16 cellular contexts compared by ENCODE assay signal in genomic region chr1:107250169-107250568, GRCh38.
A peak's percentile ranks its signal among the peaks of the same experiment; 100 is the strongest.
DNase-seq lines count a peak whose midpoint lies in the region; ATAC-seq, FAIRE-seq and TF ChIP-seq lines count a peak whose summit lies in the region.
"Had no signal": no experiment of that assay in that cellular context is flagged by ENCODE, and none has a peak within 500 bp of the region (broad histone marks: within the 10 kb centered on the region; RNA-seq: fewer than 3 reads in every experiment).

No MANE protein-coding gene starts in this region.

- DNase-seq in NCI-H2081 (lab: John Stamatoyannopoulos, UW), result peak; percentile 43 to 82
- no peak for DNase-seq in NCI-H2081 treated with DMSO at 0.1 percent for 48 hours (lab: John Stamatoyannopoulos, UW)
- peak; percentile 21 for DNase-seq in NCI-H1105 treated with DMSO at 0.1 percent for 48 hours (lab: John Stamatoyannopoulos, UW)
- DNase-seq in SHP77 treated with DMSO at 0.1 percent for 48 hours (lab: John Stamatoyannopoulos, UW), result peak; percentile 72
- peak; percentile 21 for DNase-seq in urothelium cell line (ENCODE audit: low spot score)
- no peak for DNase-seq in stimulated activated naive CD8-positive, alpha-beta T cell treated with anti-CD3 and anti-CD28 coated beads, Interleukin-15, Interleukin-2, amounts not matched to agents 100 U/mL and 50 U/mL, for 24 hours
- no peak for DNase-seq in effector memory CD8-positive, alpha-beta T cell
- no peak for DNase-seq in heart left ventricle
- DNase-seq: activated CD4-positive, alpha-beta T cell treated with anti-CD3 and anti-CD28 coated beads for 4 hours; EL; heart right ventricle; Kasumi-1; SW 1271; transverse colon had no signal

- TF ChIP-seq CTCF in heart left ventricle (IDR thresholded peaks at IDR 0.05), result no peak

- no peaks in the 10 kb centered on the region for H3K4me1 Mint-ChIP-seq in effector memory CD8-positive, alpha-beta T cell (ENCODE audit: low read depth in 2 of 2)

- no peak overlapping the region for H3K4me3 Mint-ChIP-seq in effector memory CD8-positive, alpha-beta T cell
- H3K4me3 Mint-ChIP-seq: activated T-helper 1 cell treated with anti-CD3 and anti-CD28 coated beads, Interleukin-12 subunit alpha, Interleukin-12 subunit beta, Interleukin-2, Interleukin-4 antibody, amounts not matched to agents 30 ng/mL and 10 ng/mL and 1 ng/mL, durations not matched to agents 14 hours and 24 hours and 36 hours had no signal

- WGBS in heart left ventricle, 4 donors, result 50 to 74% (median 56%) methylated on average over 1 of the region's 1 CpG

- H3K4me1 ChIP-seq in heart left ventricle, result no peaks in the 10 kb centered on the region
- H3K4me1 ChIP-seq: heart right ventricle, transverse colon had no signal

- H3K27ac Mint-ChIP-seq in effector memory CD8-positive, alpha-beta T cell, result no peak overlapping the region
- H3K27ac Mint-ChIP-seq: activated T-helper 1 cell treated with anti-CD3 and anti-CD28 coated beads, Interleukin-12 subunit alpha, Interleukin-12 subunit beta, Interleukin-2, Interleukin-4 antibody, amounts not matched to agents 30 ng/mL and 10 ng/mL and 1 ng/mL, durations not matched to agents 14 hours and 24 hours and 36 hours had no signal

- H3K27me3 Mint-ChIP-seq in effector memory CD8-positive, alpha-beta T cell, result no peaks in the 10 kb centered on the region

- FAIRE-seq in urothelium cell line (lab: Jason Lieb, UNC), result no peak
- FAIRE-seq: A204.1 had no signal

- peaks cover 0 to 1% (median 0%) of the 10 kb centered on the region in 9 donors for H3K27me3 ChIP-seq in heart left ventricle
- H3K27me3 ChIP-seq: transverse colon had no signal

- H3K4me3 ChIP-seq in heart left ventricle, result no peak overlapping the region
- H3K4me3 ChIP-seq: heart right ventricle, transverse colon had no signal

- intact Hi-C loops in heart left ventricle (cut with DNase I), result no loop called here

- H3K36me3 ChIP-seq in heart left ventricle, result no peaks in the 10 kb centered on the region
- H3K36me3 ChIP-seq: heart right ventricle, transverse colon had no signal

- ATAC-seq in stimulated activated naive CD8-positive, alpha-beta T cell treated with anti-CD3 and anti-CD28 coated beads, Interleukin-15, Interleukin-2, amounts not matched to agents 100 U/mL and 50 U/mL, for 24 hours, result no peak
- ATAC-seq in effector memory CD8-positive, alpha-beta T cell (replicated peaks), result no peak
- no peak for ATAC-seq in heart left ventricle
- ATAC-seq: heart right ventricle had no signal

- no peak for TF ChIP-seq POLR2A in heart left ventricle (IDR thresholded peaks at IDR 0.05)

- no peaks in the 10 kb centered on the region for H3K9me3 ChIP-seq in heart left ventricle
- H3K9me3 ChIP-seq: heart right ventricle, transverse colon had no signal

- H3K9me3 Mint-ChIP-seq in effector memory CD8-positive, alpha-beta T cell, result no peaks in the 10 kb centered on the region
- H3K9me3 Mint-ChIP-seq: activated T-helper 1 cell treated with anti-CD3 and anti-CD28 coated beads, Interleukin-12 subunit alpha, Interleukin-12 subunit beta, Interleukin-2, Interleukin-4 antibody, amounts not matched to agents 30 ng/mL and 10 ng/mL and 1 ng/mL, durations not matched to agents 14 hours and 24 hours and 36 hours had no signal

- no peaks in the 10 kb centered on the region for H3K36me3 Mint-ChIP-seq in effector memory CD8-positive, alpha-beta T cell (ENCODE audit: insufficient read depth)

- H3K27ac ChIP-seq in heart left ventricle, result no peak overlapping the region
- H3K27ac ChIP-seq: heart right ventricle, transverse colon had no signal

Comparison
In these comparisons a context has a peak if more than half of its experiments do, and no peak if none do; other contexts are left out.
1. DNase-seq: peak in NCI-H2081 (2 of 2), NCI-H1105 treated with DMSO at 0.1 percent for 48 hours (single experiment), SHP77 treated with DMSO at 0.1 percent for 48 hours (single experiment) and urothelium cell line (single experiment); none in NCI-H2081 treated with DMSO at 0.1 percent for 48 hours (single experiment), stimulated activated naive CD8-positive, alpha-beta T cell treated with anti-CD3 and anti-CD28 coated beads, Interleukin-15, Interleukin-2, amounts not matched to agents 100 U/mL and 50 U/mL, for 24 hours (single experiment), effector memory CD8-positive, alpha-beta T cell (0 of 3) and heart left ventricle (0 of 5).